ENCODE assay signal across 22 cellular contexts in the genomic region with DNA sequence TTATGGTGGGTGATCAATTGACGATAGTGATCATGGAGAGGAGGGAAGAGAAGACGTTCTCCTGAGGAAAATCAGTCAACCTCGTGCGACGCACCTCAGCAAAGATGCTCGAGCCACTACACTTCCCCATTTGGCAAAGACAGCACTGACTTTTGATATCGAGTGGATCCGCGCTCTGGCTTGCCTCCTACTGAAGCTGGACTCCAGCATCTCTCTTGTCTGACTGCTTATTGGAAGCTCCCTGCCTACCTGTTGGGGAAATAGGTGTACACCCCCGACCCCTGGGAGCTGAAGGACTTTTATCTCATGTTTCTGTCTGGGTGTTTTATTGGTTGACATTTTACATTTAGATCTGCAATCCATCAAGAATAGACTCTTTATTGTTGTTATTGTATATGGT.
"Had no signal": no experiment of that assay in that cellular context is flagged by ENCODE, and none has a peak within 500 bp of the region (broad histone marks: within the 10 kb centered on the region; RNA-seq: fewer than 3 reads in every experiment).

No MANE protein-coding gene starts in this region.

- H3K4me1 Mint-ChIP-seq: natural killer cell; neural progenitor cell; stimulated activated effector memory CD8-positive, alpha-beta T cell treated with anti-CD3 and anti-CD28 coated beads, Interleukin-12 subunit alpha, Interleukin-12 subunit beta, amount 100 ng/mL, for 72 hours; stimulated activated naive B cell treated with anti-CD40 and anti-IgM and Interleukin-4, amounts not matched to agents 10 μg/mL and 1 μg/mL and 100 μg/mL, for 72 hours had no signal

- H3K36me3 Mint-ChIP-seq: natural killer cell; neural progenitor cell; stimulated activated effector memory CD8-positive, alpha-beta T cell treated with anti-CD3 and anti-CD28 coated beads, Interleukin-12 subunit alpha, Interleukin-12 subunit beta, amount 100 ng/mL, for 72 hours; stimulated activated naive B cell treated with anti-CD40 and anti-IgM and Interleukin-4, amounts not matched to agents 10 μg/mL and 1 μg/mL and 100 μg/mL, for 72 hours had no signal

- ATAC-seq: natural killer cell; pancreas; right cardiac atrium; right lobe of liver; stimulated activated effector memory CD8-positive, alpha-beta T cell treated with anti-CD3 and anti-CD28 coated beads, Interleukin-12 subunit alpha, Interleukin-12 subunit beta, amount 100 ng/mL, for 72 hours; stimulated activated naive B cell treated with anti-CD40 and anti-IgM and Interleukin-4, amounts not matched to agents 10 μg/mL and 1 μg/mL and 100 μg/mL, for 72 hours had no signal

- H3K27ac Mint-ChIP-seq: natural killer cell; nephron; neural progenitor cell; stimulated activated effector memory CD8-positive, alpha-beta T cell treated with anti-CD3 and anti-CD28 coated beads, Interleukin-12 subunit alpha, Interleukin-12 subunit beta, amount 100 ng/mL, for 72 hours; stimulated activated naive B cell treated with anti-CD40 and anti-IgM and Interleukin-4, amounts not matched to agents 10 μg/mL and 1 μg/mL and 100 μg/mL, for 72 hours; stimulated activated naive CD8-positive, alpha-beta T cell treated with anti-CD3 and anti-CD28 coated beads, Interleukin-15, Interleukin-2, amounts not matched to agents 100 ng/mL and 50 ng/mL, for 24 hours had no signal

- H3K4me3 Mint-ChIP-seq: natural killer cell; nephron; neural progenitor cell; stimulated activated effector memory CD8-positive, alpha-beta T cell treated with anti-CD3 and anti-CD28 coated beads, Interleukin-12 subunit alpha, Interleukin-12 subunit beta, amount 100 ng/mL, for 72 hours; stimulated activated naive B cell treated with anti-CD40 and anti-IgM and Interleukin-4, amounts not matched to agents 10 μg/mL and 1 μg/mL and 100 μg/mL, for 72 hours; stimulated activated naive CD8-positive, alpha-beta T cell treated with anti-CD3 and anti-CD28 coated beads, Interleukin-15, Interleukin-2, amounts not matched to agents 100 ng/mL and 50 ng/mL, for 24 hours had no signal

- DNase-seq: natural killer cell; occipital lobe; pancreas; retina; right cardiac atrium; right lobe of liver; sigmoid colon; small intestine; stimulated activated CD4-positive, alpha-beta T cell treated with anti-CD3 and anti-CD28 coated beads, Interleukin-15, amount 100 ng/mL, for 24 hours; stimulated activated CD4-positive, alpha-beta T cell treated with anti-CD3 and anti-CD28 coated beads, Interleukin-2, amount 100 ng/mL, for 24 hours; stimulated activated CD4-positive, alpha-beta T cell treated with anti-CD3 and anti-CD28 coated beads, Interleukin-2, amount 100 ng/mL, for 48 hours; stimulated activated CD4-positive, alpha-beta T cell treated with anti-CD3 and anti-CD28 coated beads, Interleukin-4, amount 100 ng/mL, for 24 hours; stimulated activated naive B cell treated with anti-CD40 and anti-IgM and Interleukin-4, amounts not matched to agents 10 μg/mL and 1 μg/mL and 100 μg/mL, for 72 hours; stimulated activated naive CD4-positive, alpha-beta T cell treated with Interleukin-2 at 50 U/mL for 16 hours; stomach; thyroid gland; trophoblast cell; upper lobe of left lung had no signal

- H3K9me3 Mint-ChIP-seq: natural killer cell; stimulated activated effector memory CD8-positive, alpha-beta T cell treated with anti-CD3 and anti-CD28 coated beads, Interleukin-12 subunit alpha, Interleukin-12 subunit beta, amount 100 ng/mL, for 72 hours had no signal
